ENCODE assay signal across 11 cellular contexts in the genomic region with DNA sequence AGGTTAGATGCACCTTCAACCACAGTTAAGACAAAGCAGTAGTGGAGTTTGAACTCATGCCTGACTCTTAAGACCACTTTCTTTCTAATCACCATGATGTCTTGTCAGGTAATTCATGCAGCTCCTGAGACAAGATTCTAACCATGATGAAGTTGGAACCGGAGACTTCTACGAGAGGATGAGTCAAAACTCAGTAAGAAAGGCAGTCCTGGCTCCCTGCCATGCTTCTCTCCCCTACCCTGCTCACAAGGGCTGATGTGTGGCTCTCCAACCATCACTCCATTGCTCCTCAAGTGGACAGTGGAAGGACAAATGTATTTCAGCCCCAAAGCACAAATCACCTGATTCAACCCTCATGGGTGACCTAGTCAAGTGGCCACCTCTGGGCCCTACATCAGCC. TPM values are rescaled to one million over a fixed set of nuclear protein-coding genes. Genes with fewer than 3 reads are reported as not detected.
DNase-seq lines count a peak whose midpoint lies in the region; ATAC-seq, FAIRE-seq and TF ChIP-seq lines count a peak whose summit lies in the region.
"Had no signal": no experiment of that assay in that cellular context is flagged by ENCODE, and none has a peak within 500 bp of the region (broad histone marks: within the 10 kb centered on the region; RNA-seq: fewer than 3 reads in every experiment).

No MANE protein-coding gene starts in this region.

- H3K4me2 ChIP-seq in astrocyte (ENCODE audit: low read length) (peak overlapping the region; percentile 8), SK-N-SH (no peak overlapping the region)

- CTCF ChIA-PET in SK-N-SH (lab: Yijun Ruan, JAX): interaction anchor here (1.0 to 8.5 kb wide), 6 partner anchors 10 to 94 kb away, joined by 3 to 48 read pairs (median 6); no protein-coding TSS in a partner anchor

- H3K27me3 Mint-ChIP-seq in IgD-negative memory B cell (no peaks in the 10 kb centered on the region), astrocyte (ENCODE audit: low read depth, unreplicated experiment) (peaks cover 26% of the 10 kb centered on the region)
- no peaks in the 10 kb centered on the region for H3K27me3 Mint-ChIP-seq in stimulated activated memory B cell treated with anti-CD40 and anti-IgM and Interleukin-4, amounts not matched to agents 10 μg/mL and 1 μg/mL and 100 μg/mL, for 72 hours

- H3K9ac ChIP-seq in astrocyte (ENCODE audit: low read length): no peak overlapping the region
- no peak overlapping the region for H3K9ac ChIP-seq in SK-N-SH

- H3K36me3 Mint-ChIP-seq in IgD-negative memory B cell (peaks cover 4% of the 10 kb centered on the region), astrocyte (ENCODE audit: low read depth, unreplicated experiment) (peaks cover 3% of the 10 kb centered on the region)
- peaks cover 10% of the 10 kb centered on the region for H3K36me3 Mint-ChIP-seq in stimulated activated memory B cell treated with anti-CD40 and anti-IgM and Interleukin-4, amounts not matched to agents 10 μg/mL and 1 μg/mL and 100 μg/mL, for 72 hours

- no peak for TF ChIP-seq POLR2A in gastroesophageal sphincter (IDR thresholded peaks at IDR 0.05)

- H3K4me3 Mint-ChIP-seq in IgD-negative memory B cell (peak overlapping the region; percentile 39 to 96 (median 90)), astrocyte (ENCODE audit: unreplicated experiment) (no peak overlapping the region)
- peak overlapping the region; percentile 53 for H3K4me3 Mint-ChIP-seq in stimulated activated memory B cell treated with anti-CD40 and anti-IgM and Interleukin-4, amounts not matched to agents 10 μg/mL and 1 μg/mL and 100 μg/mL, for 72 hours

- H3K4me3 ChIP-seq in astrocyte (ENCODE audit: insufficient read depth, low read depth, low read length) (no peak overlapping the region), gastroesophageal sphincter (no peak overlapping the region), SK-N-SH (ENCODE audit: low read depth in 2 of 2, low read length in 1 of 2) (no peak overlapping the region)

- H3K4me1 ChIP-seq in astrocyte (ENCODE audit: insufficient read depth, low read length) (peaks cover 16% of the 10 kb centered on the region), foreskin keratinocyte (peaks cover 5% of the 10 kb centered on the region), gastroesophageal sphincter (peaks cover 3 to 88% (median 33%) of the 10 kb centered on the region in 3 donors), SK-N-SH (ENCODE audit: control insufficient read depth in 1 of 2, insufficient read depth in 2 of 2, low read depth in 1 of 2, low read length in 1 of 2) (peaks cover 4 to 38% of the 10 kb centered on the region in 2 experiments; a peak in 2 of 4 replicates)

- no peak for FAIRE-seq in astrocyte (lab: Jason Lieb, UNC)

- H3K4me1 Mint-ChIP-seq in IgD-negative memory B cell (peaks cover 63 to 80% (median 68%) of the 10 kb centered on the region in 3 donors), astrocyte (ENCODE audit: low read depth, unreplicated experiment) (peaks cover 20% of the 10 kb centered on the region)
- H3K4me1 Mint-ChIP-seq in stimulated activated memory B cell treated with anti-CD40 and anti-IgM and Interleukin-4, amounts not matched to agents 10 μg/mL and 1 μg/mL and 100 μg/mL, for 72 hours: peaks cover 88% of the 10 kb centered on the region

- TF ChIP-seq EP300 in gastroesophageal sphincter (IDR thresholded peaks at IDR 0.05): no peak
- no peak for TF ChIP-seq EP300 in SK-N-SH (IDR thresholded peaks at IDR 0.05; ENCODE audit: borderline replicate concordance in 1 of 2, low read depth in 1 of 2, low read length in 1 of 2)

- peak; percentile 15 for ATAC-seq in foreskin keratinocyte
- no peak for ATAC-seq in stimulated activated memory B cell treated with anti-CD40 and anti-IgM and Interleukin-4, amounts not matched to agents 10 μg/mL and 1 μg/mL and 100 μg/mL, for 72 hours
- no peak for ATAC-seq in gastroesophageal sphincter

- DNase-seq in astrocyte (ENCODE audit: low read depth) (peak; percentile 54), foreskin keratinocyte (peak; percentile 11 to 56), SK-N-SH (no peak), DMS114 treated with DMSO at 0.1 percent for 48 hours (lab: John Stamatoyannopoulos, UW; ENCODE audit: unreplicated experiment) (no peak)
- DNase-seq: NCI-H446; posterior cingulate gyrus; Right ventricle myocardium superior; stimulated activated CD4-positive, alpha-beta T cell treated with anti-CD3 and anti-CD28 coated beads, Interleukin-4, amount 100 ng/mL, for 4 hours had no signal

- H3K79me2 ChIP-seq in astrocyte (ENCODE audit: insufficient read depth, low read length): no peaks in the 10 kb centered on the region
- no peaks in the 10 kb centered on the region for H3K79me2 ChIP-seq in SK-N-SH (ENCODE audit: insufficient read depth)

- H2AFZ ChIP-seq in astrocyte (ENCODE audit: low read depth, low read length): no peak overlapping the region
- H2AFZ ChIP-seq in SK-N-SH (ENCODE audit: low read depth): no peak overlapping the region

- WGBS in gastroesophageal sphincter (ENCODE audit: low coverage in 1 of 2), 2 donors: 33 to 83% methylated on average over 2 of the region's 2 CpGs
- WGBS in SK-N-SH (ENCODE audit: low lambda C conversion rate): 26% methylated on average over 2 of the region's 2 CpGs

- H3K9me3 ChIP-seq in astrocyte (ENCODE audit: insufficient read depth, low read depth, low read length): no peaks in the 10 kb centered on the region
- no peaks in the 10 kb centered on the region for H3K9me3 ChIP-seq in gastroesophageal sphincter
- H3K9me3 ChIP-seq in SK-N-SH: no peaks in the 10 kb centered on the region

- no peaks in the 10 kb centered on the region for H3K9me3 Mint-ChIP-seq in IgD-negative memory B cell
- no peaks in the 10 kb centered on the region for H3K9me3 Mint-ChIP-seq in astrocyte (ENCODE audit: unreplicated experiment)
- H3K9me3 Mint-ChIP-seq in stimulated activated memory B cell treated with anti-CD40 and anti-IgM and Interleukin-4, amounts not matched to agents 10 μg/mL and 1 μg/mL and 100 μg/mL, for 72 hours: no peaks in the 10 kb centered on the region

- peaks cover 5% of the 10 kb centered on the region for H4K20me1 ChIP-seq in astrocyte (ENCODE audit: insufficient read depth, low read length)
- H4K20me1 ChIP-seq in SK-N-SH (ENCODE audit: insufficient read depth): no peaks in the 10 kb centered on the region

- H3K27ac ChIP-seq in astrocyte (ENCODE audit: low read depth, low read length) (no peak overlapping the region), foreskin keratinocyte (no peak overlapping the region), gastroesophageal sphincter (peak overlapping the region in 2 of 4 donors; percentile 27 to 28), SK-N-SH (ENCODE audit: low read depth in 2 of 2, low read length in 1 of 2) (no peak overlapping the region)

- peaks cover 3% of the 10 kb centered on the region for H3K27me3 ChIP-seq in astrocyte (ENCODE audit: insufficient read depth, low read length)
- peaks cover 73% of the 10 kb centered on the region for H3K27me3 ChIP-seq in foreskin keratinocyte
- H3K27me3 ChIP-seq in gastroesophageal sphincter: no peaks in the 10 kb centered on the region
- H3K27me3 ChIP-seq in SK-N-SH (ENCODE audit: insufficient read depth): peaks cover 13% of the 10 kb centered on the region; the same call in 1 of the 2 replicates

- no peaks in the 10 kb centered on the region for H3K9me2 ChIP-seq in SK-N-SH

- POLR2A ChIA-PET in SK-N-SH (lab: Yijun Ruan, JAX): no interaction called here

- no peaks in the 10 kb centered on the region for H3F3A ChIP-seq in SK-N-SH (replicated peaks; ENCODE audit: insufficient read depth)

- H3K36me3 ChIP-seq in astrocyte (ENCODE audit: insufficient read depth, low read length) (no peaks in the 10 kb centered on the region), gastroesophageal sphincter (no peaks in the 10 kb centered on the region), SK-N-SH (replicated peaks in 1 of 2; ENCODE audit: control insufficient read depth in 1 of 2, insufficient read depth in 2 of 2, low read length in 1 of 2) (no peaks in the 10 kb centered on the region)

- no peak for TF ChIP-seq RAD21 in SK-N-SH (IDR thresholded peaks at IDR 0.05; ENCODE audit: low read length)

- H3K27ac Mint-ChIP-seq in IgD-negative memory B cell (peak overlapping the region in 2 of 3 donors; percentile 87 to 88), astrocyte (ENCODE audit: unreplicated experiment) (no peak overlapping the region)
- peak overlapping the region; percentile 76 for H3K27ac Mint-ChIP-seq in stimulated activated memory B cell treated with anti-CD40 and anti-IgM and Interleukin-4, amounts not matched to agents 10 μg/mL and 1 μg/mL and 100 μg/mL, for 72 hours

- TF ChIP-seq CTCF in astrocyte (IDR thresholded peaks at IDR 0.05; ENCODE audit: insufficient read depth, low read depth, low read length) (no peak), foreskin keratinocyte (conservative IDR thresholded peaks at IDR 0.05) (no peak), gastroesophageal sphincter (IDR thresholded peaks at IDR 0.05) (no peak), SK-N-SH (IDR thresholded peaks at IDR 0.05) (no peak)

TF ChIP-seq in SK-N-SH, 30 proteins besides CTCF, POLR2A, EP300 and RAD21 (continues in another document):
- TF ChIP-seq RCOR1 (IDR thresholded peaks at IDR 0.05; ENCODE audit: low read length) (no peak), FOSL2 (IDR thresholded peaks at IDR 0.05; ENCODE audit: borderline replicate concordance, low read depth) (no peak), MEF2A (IDR thresholded peaks at IDR 0.05; ENCODE audit: borderline replicate concordance, low read depth) (no peak), MXI1 (IDR thresholded peaks at IDR 0.05; ENCODE audit: low read depth, low read length) (no peak), SMC3 (IDR thresholded peaks at IDR 0.05; ENCODE audit: low read depth, low read length) (no peak), EZH2phosphoT487 (IDR thresholded peaks at IDR 0.05; ENCODE audit: borderline replicate concordance, low read depth) (no peak)
- TF ChIP-seq, protein P1, sequence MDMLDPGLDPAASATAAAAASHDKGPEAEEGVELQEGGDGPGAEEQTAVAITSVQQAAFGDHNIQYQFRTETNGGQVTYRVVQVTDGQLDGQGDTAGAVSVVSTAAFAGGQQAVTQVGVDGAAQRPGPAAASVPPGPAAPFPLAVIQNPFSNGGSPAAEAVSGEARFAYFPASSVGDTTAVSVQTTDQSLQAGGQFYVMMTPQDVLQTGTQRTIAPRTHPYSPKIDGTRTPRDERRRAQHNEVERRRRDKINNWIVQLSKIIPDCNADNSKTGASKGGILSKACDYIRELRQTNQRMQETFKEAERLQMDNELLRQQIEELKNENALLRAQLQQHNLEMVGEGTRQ (IDR thresholded peaks at IDR 0.05; ENCODE audit: borderline replicate concordance, low read depth, low read length): no peak

RNA-seq across cellular contexts. Expression of a gene that starts 3.2 kb away (rescaled TPM):
- polyA plus RNA-seq in IgD-negative memory B cell: 31.0 TPM
- 4.9 and 6.0 TPM in 2 replicates for total RNA-seq in astrocyte
- 0.10 and 0.14 TPM in 2 replicates for total RNA-seq in foreskin keratinocyte
- polyA plus RNA-seq in foreskin keratinocyte: 0.04 and 0.22 TPM in 2 replicates
- 10 to 100 TPM in 3 of 4 donors, 1 to 10 TPM in 1; 9.3 to 20.7 (median 13.4) TPM for total RNA-seq in gastroesophageal sphincter
- 0.08 and 0.13 TPM in 2 replicates for polyA plus RNA-seq in SK-N-SH (2012; rRNA removed)
- 0.13 and 0.17 TPM in 2 replicates for polyA plus RNA-seq in SK-N-SH (2012; cell fraction: cytosol; rRNA removed)
- polyA plus RNA-seq in SK-N-SH (2012; cell fraction: nucleus; rRNA removed): 0.19 and 0.23 TPM in 2 replicates

Comparison
In these comparisons a context has a peak if more than half of its experiments do, and no peak if none do; other contexts are left out.
1. DNase-seq: peak in astrocyte (single experiment) and foreskin keratinocyte (2 of 2); none in SK-N-SH (single experiment) and DMS114 treated with DMSO at 0.1 percent for 48 hours (single experiment).